ENCODE assay signal across 8 cellular contexts in genomic region chr1:32350785-32351076, GRCh38. TPM values are rescaled to one million over a fixed set of nuclear protein-coding genes. Genes with fewer than 3 reads are reported as not detected.
DNase-seq lines count a peak whose midpoint lies in the region; ATAC-seq and TF ChIP-seq lines count a peak whose summit lies in the region.

No MANE protein-coding gene starts in this region.

- H4K20me1 ChIP-seq in GM23248 (ENCODE audit: insufficient read depth): no peaks in the 10 kb centered on the region

- no peak for ATAC-seq in T-helper 17 cell
- ATAC-seq in HG03097 (IDR thresholded peaks at IDR 0.05; ENCODE audit: low FRiP score, unreplicated experiment): no peak
- ATAC-seq in HG03378 (IDR thresholded peaks at IDR 0.05; ENCODE audit: unreplicated experiment): no peak

- DNase-seq in GM23248 (no peak), T-helper 17 cell (no peak), fibroblast of pulmonary artery (ENCODE audit: low read depth) (no peak), NCI-H2081 (lab: John Stamatoyannopoulos, UW) (no peak), activated gamma-delta T cell treated with Interleukin-2 at 50 U/mL for 16 hours (no peak)

- H3K36me3 Mint-ChIP-seq in T-helper 17 cell (ENCODE audit: low read depth): peaks cover 6% of the 10 kb centered on the region

- H2AFZ ChIP-seq in GM23248: peak overlapping the region; percentile 82

- H3K4me1 ChIP-seq in GM23248 (ENCODE audit: insufficient read depth) (peaks cover 27% of the 10 kb centered on the region), skeletal muscle satellite cell (ENCODE audit: control insufficient read depth, insufficient read depth, low read length) (peaks cover 26% of the 10 kb centered on the region)

- H3K4me1 Mint-ChIP-seq in T-helper 17 cell: peaks cover 53% of the 10 kb centered on the region

- no peak for TF ChIP-seq CTCF in fibroblast of pulmonary artery (IDR thresholded peaks at IDR 0.05; ENCODE audit: low read length, missing control alignments)

- H3K36me3 ChIP-seq in GM23248 (ENCODE audit: low read depth) (no peaks in the 10 kb centered on the region), skeletal muscle satellite cell (ENCODE audit: insufficient read depth, low read length) (peaks cover 7% of the 10 kb centered on the region)

- peak overlapping the region; percentile 93; the same call in 1 of the 2 replicates for H3K9ac ChIP-seq in GM23248
- H3K9ac ChIP-seq in skeletal muscle satellite cell (ENCODE audit: low read depth, low read length): no peak overlapping the region

- no peaks in the 10 kb centered on the region for H3K9me3 ChIP-seq in GM23248 (ENCODE audit: low read depth)
- no peaks in the 10 kb centered on the region for H3K9me3 ChIP-seq in T-helper 17 cell (ENCODE audit: control insufficient read depth, low read length, poor library complexity, severe bottlenecking)
- H3K9me3 ChIP-seq in skeletal muscle satellite cell (replicated peaks; ENCODE audit: low read length): no peaks in the 10 kb centered on the region

- 66% methylated on average over 4 to 6 of the region's 6 CpGs for WGBS in GM23248 (ENCODE audit: low coverage in 1 of 2, low lambda C conversion rate in 2 of 2, missing lambda C conversion rate in 2 of 2), 2 experiments

- in situ Hi-C loops in GM23248 (cut with MboI): no loop called here

- H3K4me3 ChIP-seq in GM23248 (peak overlapping the region; percentile 78), fibroblast of pulmonary artery (replicated peaks; ENCODE audit: low read depth, low read length) (peak overlapping the region; percentile 64), skeletal muscle satellite cell (ENCODE audit: low read length) (peak overlapping the region; percentile 93)

- peak overlapping the region; percentile 56 for H3K27ac Mint-ChIP-seq in T-helper 17 cell

- H3K9me2 ChIP-seq in GM23248 (ENCODE audit: insufficient read depth): no peaks in the 10 kb centered on the region

- H3K4me3 Mint-ChIP-seq in T-helper 17 cell: peak overlapping the region; percentile 85

- H3K4me2 ChIP-seq in GM23248 (ENCODE audit: unreplicated experiment) (peak overlapping the region; percentile 82), skeletal muscle satellite cell (ENCODE audit: low read length) (peak overlapping the region; percentile 99)

- H3K27me3 ChIP-seq in GM23248 (replicated peaks; ENCODE audit: insufficient read depth) (no peaks in the 10 kb centered on the region), skeletal muscle satellite cell (ENCODE audit: control insufficient read depth, insufficient read depth, low read length) (no peaks in the 10 kb centered on the region)

- peaks cover 12% of the 10 kb centered on the region; the same call in 1 of the 2 replicates for H3F3A ChIP-seq in GM23248 (ENCODE audit: insufficient read depth)

- no peak overlapping the region for H3K27ac ChIP-seq in GM23248

- H3K79me2 ChIP-seq in GM23248 (ENCODE audit: insufficient read depth): no peaks in the 10 kb centered on the region

- H3K27me3 Mint-ChIP-seq in T-helper 17 cell: peaks cover 7% of the 10 kb centered on the region

RNA-seq across cellular contexts. Expression of gene FAM229A, which starts 11.6 kb away (rescaled TPM):
- 1.1 and 3.2 TPM in 2 replicates for total RNA-seq in GM23248 (2014; rRNA removed; shearing (Covaris generic))
- 2.9 and 3.1 TPM in 2 replicates for polyA plus RNA-seq in GM23248 (2016; fragmentation: Nextera tagmentation; extraction: Ambion mirVana)
- total RNA-seq in T-helper 17 cell: 10 to 100 TPM; 30.1 to 32.9 TPM
- total RNA-seq in skeletal muscle satellite cell (2012; rRNA removed): 0.66 and 0.76 TPM in 2 replicates

RNA-seq across cellular contexts. Expression of gene TSSK3, which starts 11.6 kb away (rescaled TPM):
- total RNA-seq in GM23248 (2014; rRNA removed; shearing (Covaris generic)): 0.22 TPM in 1 of 2 replicates, not detected in the other
- 0.47 TPM in 1 of 2 replicates, not detected in the other for polyA plus RNA-seq in GM23248 (2016; fragmentation: Nextera tagmentation; extraction: Ambion mirVana)
- 1 to 10 TPM in 1 of 2 donors, not detected in 1; 1.2 TPM for total RNA-seq in T-helper 17 cell
- total RNA-seq in skeletal muscle satellite cell (2012; rRNA removed): 0.87 and 1.3 TPM in 2 replicates

RNA-seq across cellular contexts. Expression of gene MARCKSL1, which starts 14.7 kb away (rescaled TPM):
- 13.5 and 16.6 TPM in 2 replicates for total RNA-seq in GM23248 (2014; rRNA removed; shearing (Covaris generic))
- polyA plus RNA-seq in GM23248 (2016; fragmentation: Nextera tagmentation; extraction: Ambion mirVana): 22.1 and 22.2 TPM in 2 replicates
- total RNA-seq in T-helper 17 cell: 10 to 100 TPM; 18.4 to 24.4 TPM
- total RNA-seq in skeletal muscle satellite cell (2012; rRNA removed): 2.8 and 9.8 TPM in 2 replicates

RNA-seq across cellular contexts. Expression of gene BSDC1, which starts 43.5 kb away (rescaled TPM):
- total RNA-seq in GM23248 (2014; rRNA removed; shearing (Covaris generic)): 83.8 and 94.9 TPM in 2 replicates
- polyA plus RNA-seq in GM23248 (2016; fragmentation: Nextera tagmentation; extraction: Ambion mirVana): 47.5 and 47.8 TPM in 2 replicates
- 100 to 1,000 TPM; 177 to 181 TPM for total RNA-seq in T-helper 17 cell
- 38.7 and 40.8 TPM in 2 replicates for total RNA-seq in skeletal muscle satellite cell (2012; rRNA removed)

RNA-seq across cellular contexts. Expression of gene HDAC1, which starts 58.8 kb away (rescaled TPM):
- 52.5 and 58.5 TPM in 2 replicates for total RNA-seq in GM23248 (2014; rRNA removed; shearing (Covaris generic))
- polyA plus RNA-seq in GM23248 (2016; fragmentation: Nextera tagmentation; extraction: Ambion mirVana): 53.8 and 56.9 TPM in 2 replicates
- total RNA-seq in T-helper 17 cell: 10 to 100 TPM; 81.6 to 86.2 TPM
- total RNA-seq in skeletal muscle satellite cell (2012; rRNA removed): 27.5 and 29.7 TPM in 2 replicates
